ENCODE assay signal across 8 cellular contexts in the genomic region with DNA sequence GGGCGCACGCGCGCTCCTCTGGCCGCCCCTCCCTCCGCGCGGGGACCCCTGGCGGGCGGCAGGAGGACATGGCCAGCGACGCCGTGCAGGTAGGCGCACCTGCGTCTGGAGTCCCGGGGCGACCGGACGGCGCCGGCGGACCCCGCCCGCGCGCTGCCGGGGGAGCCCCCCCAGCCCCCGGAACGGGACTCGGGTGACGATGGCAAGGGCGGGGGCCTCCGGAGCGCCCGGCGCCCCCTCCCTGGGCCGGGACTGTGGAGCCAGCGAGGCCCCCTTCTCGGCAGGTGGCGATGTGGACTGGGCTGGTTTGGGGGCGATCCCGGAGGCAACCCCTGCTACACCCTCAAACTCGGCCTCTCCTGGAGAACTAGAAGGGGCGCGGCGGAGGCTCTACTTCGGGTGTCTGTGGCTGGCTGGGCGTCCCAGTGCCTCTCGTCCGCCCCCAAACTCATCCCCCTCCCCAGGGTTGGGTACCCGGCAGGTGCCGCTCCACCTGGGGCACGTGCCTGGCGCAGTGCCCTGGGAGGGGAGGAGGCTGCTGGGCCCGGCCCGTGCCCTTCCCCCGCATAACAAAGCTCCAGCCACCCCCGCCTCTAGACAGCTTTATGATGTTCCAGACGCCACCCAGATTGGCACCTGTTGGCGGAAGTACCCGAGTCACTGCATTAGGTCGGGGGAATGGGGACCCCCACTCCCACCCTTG. TPM values are rescaled to one million over a fixed set of nuclear protein-coding genes. Genes with fewer than 3 reads are reported as not detected.
DNase-seq lines count a peak whose midpoint lies in the region; ATAC-seq and TF ChIP-seq lines count a peak whose summit lies in the region.

No MANE protein-coding gene starts in this region.

- H3K4me3 ChIP-seq in Jurkat, Clone E6-1 (ENCODE audit: low read length): peak overlapping the region; percentile 75
- peak overlapping the region; percentile 49 to 96 (median 75) for H3K4me3 ChIP-seq in liver (ENCODE audit: low read depth in 1 of 3, low read length in 3 of 3)

- no peaks in the 10 kb centered on the region for H3K27me3 ChIP-seq in liver (ENCODE audit: control insufficient read depth in 4 of 4, insufficient read depth in 4 of 4, low read length in 3 of 4)

- peak overlapping the region; percentile 63 for H3K27ac Mint-ChIP-seq in central memory CD8-positive, alpha-beta T cell (ENCODE audit: low read depth)
- peak overlapping the region; percentile 87 for H3K27ac Mint-ChIP-seq in stimulated activated naive CD8-positive, alpha-beta T cell treated with anti-CD3 and anti-CD28 coated beads, Interleukin-15, Interleukin-2, amounts not matched to agents 100 ng/mL and 50 ng/mL, for 24 hours

- peak overlapping the region; percentile 65 for H3K4me3 Mint-ChIP-seq in central memory CD8-positive, alpha-beta T cell
- peak overlapping the region; percentile 82 for H3K4me3 Mint-ChIP-seq in stimulated activated naive CD8-positive, alpha-beta T cell treated with anti-CD3 and anti-CD28 coated beads, Interleukin-15, Interleukin-2, amounts not matched to agents 100 ng/mL and 50 ng/mL, for 24 hours

- DNase-seq in GM03348 (ENCODE audit: low spot score) (peak; percentile 29), T-helper 2 cell (peak in 3 of 5 experiments; percentile 29 to 55 (median 51)), KG1 (lab: John Stamatoyannopoulos, UW) (no peak)
- no peak for DNase-seq in Jurkat, Clone E6-1 (ENCODE audit: low read depth, low spot score)
- DNase-seq in central memory CD8-positive, alpha-beta T cell (ENCODE audit: low spot score in 2 of 2): peak in 1 of 2 donors; percentile 43

- WGBS in liver: 6% methylated on average over 62 of the region's 62 CpGs

- peaks cover 6 to 29% (median 14%) of the 10 kb centered on the region in 4 donors for H3K4me1 ChIP-seq in liver (ENCODE audit: control insufficient read depth in 4 of 4, insufficient read depth in 4 of 4, low read length in 3 of 4)

- peak; percentile 67 for ATAC-seq in central memory CD8-positive, alpha-beta T cell (replicated peaks; ENCODE audit: extremely low read depth, poor library complexity, severe bottlenecking)
- no peak for ATAC-seq in GM18517 (IDR thresholded peaks at IDR 0.05; ENCODE audit: unreplicated experiment)

- no peak for TF ChIP-seq RAD21 in liver (IDR thresholded peaks at IDR 0.05)

- peak overlapping the region; percentile 23 to 69 for H3K9ac ChIP-seq in liver (ENCODE audit: low read depth in 1 of 2, low read length in 2 of 2)

- no peak for TF ChIP-seq CTCF in liver (IDR thresholded peaks at IDR 0.05; ENCODE audit: low read depth, low read length, missing input control)

- peaks cover 25% of the 10 kb centered on the region for H3K4me1 Mint-ChIP-seq in central memory CD8-positive, alpha-beta T cell
- H3K4me1 Mint-ChIP-seq in stimulated activated naive CD8-positive, alpha-beta T cell treated with anti-CD3 and anti-CD28 coated beads, Interleukin-15, Interleukin-2, amounts not matched to agents 100 ng/mL and 50 ng/mL, for 24 hours (ENCODE audit: low read depth): peaks cover 49% of the 10 kb centered on the region

- peaks cover 7% of the 10 kb centered on the region for H3K36me3 Mint-ChIP-seq in central memory CD8-positive, alpha-beta T cell (ENCODE audit: insufficient read depth)
- no peaks in the 10 kb centered on the region for H3K36me3 Mint-ChIP-seq in stimulated activated naive CD8-positive, alpha-beta T cell treated with anti-CD3 and anti-CD28 coated beads, Interleukin-15, Interleukin-2, amounts not matched to agents 100 ng/mL and 50 ng/mL, for 24 hours (ENCODE audit: low read depth)

- no peaks in the 10 kb centered on the region for H3K27me3 Mint-ChIP-seq in central memory CD8-positive, alpha-beta T cell
- peaks cover 5% of the 10 kb centered on the region for H3K27me3 Mint-ChIP-seq in stimulated activated naive CD8-positive, alpha-beta T cell treated with anti-CD3 and anti-CD28 coated beads, Interleukin-15, Interleukin-2, amounts not matched to agents 100 ng/mL and 50 ng/mL, for 24 hours

- peak overlapping the region; percentile 60 to 69 for H3K27ac ChIP-seq in liver (ENCODE audit: low read depth in 1 of 2, low read length in 2 of 2)

- no peaks in the 10 kb centered on the region for H3K9me3 Mint-ChIP-seq in central memory CD8-positive, alpha-beta T cell
- no peaks in the 10 kb centered on the region for H3K9me3 Mint-ChIP-seq in stimulated activated naive CD8-positive, alpha-beta T cell treated with anti-CD3 and anti-CD28 coated beads, Interleukin-15, Interleukin-2, amounts not matched to agents 100 ng/mL and 50 ng/mL, for 24 hours

- H3K9me3 ChIP-seq in liver (ENCODE audit: control insufficient read depth in 4 of 4, low read length in 3 of 4): no peaks in the 10 kb centered on the region

- no peaks in the 10 kb centered on the region for H3K36me3 ChIP-seq in liver (ENCODE audit: control insufficient read depth in 4 of 4, insufficient read depth in 3 of 4, low read depth in 1 of 4, low read length in 3 of 4)

TF ChIP-seq in liver, 16 proteins besides CTCF, POLR2A, EP300 and RAD21:
- TF ChIP-seq, protein P1, sequence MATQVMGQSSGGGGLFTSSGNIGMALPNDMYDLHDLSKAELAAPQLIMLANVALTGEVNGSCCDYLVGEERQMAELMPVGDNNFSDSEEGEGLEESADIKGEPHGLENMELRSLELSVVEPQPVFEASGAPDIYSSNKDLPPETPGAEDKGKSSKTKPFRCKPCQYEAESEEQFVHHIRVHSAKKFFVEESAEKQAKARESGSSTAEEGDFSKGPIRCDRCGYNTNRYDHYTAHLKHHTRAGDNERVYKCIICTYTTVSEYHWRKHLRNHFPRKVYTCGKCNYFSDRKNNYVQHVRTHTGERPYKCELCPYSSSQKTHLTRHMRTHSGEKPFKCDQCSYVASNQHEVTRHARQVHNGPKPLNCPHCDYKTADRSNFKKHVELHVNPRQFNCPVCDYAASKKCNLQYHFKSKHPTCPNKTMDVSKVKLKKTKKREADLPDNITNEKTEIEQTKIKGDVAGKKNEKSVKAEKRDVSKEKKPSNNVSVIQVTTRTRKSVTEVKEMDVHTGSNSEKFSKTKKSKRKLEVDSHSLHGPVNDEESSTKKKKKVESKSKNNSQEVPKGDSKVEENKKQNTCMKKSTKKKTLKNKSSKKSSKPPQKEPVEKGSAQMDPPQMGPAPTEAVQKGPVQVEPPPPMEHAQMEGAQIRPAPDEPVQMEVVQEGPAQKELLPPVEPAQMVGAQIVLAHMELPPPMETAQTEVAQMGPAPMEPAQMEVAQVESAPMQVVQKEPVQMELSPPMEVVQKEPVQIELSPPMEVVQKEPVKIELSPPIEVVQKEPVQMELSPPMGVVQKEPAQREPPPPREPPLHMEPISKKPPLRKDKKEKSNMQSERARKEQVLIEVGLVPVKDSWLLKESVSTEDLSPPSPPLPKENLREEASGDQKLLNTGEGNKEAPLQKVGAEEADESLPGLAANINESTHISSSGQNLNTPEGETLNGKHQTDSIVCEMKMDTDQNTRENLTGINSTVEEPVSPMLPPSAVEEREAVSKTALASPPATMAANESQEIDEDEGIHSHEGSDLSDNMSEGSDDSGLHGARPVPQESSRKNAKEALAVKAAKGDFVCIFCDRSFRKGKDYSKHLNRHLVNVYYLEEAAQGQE (IDR thresholded peaks at IDR 0.05): no peak
- no peak for TF ChIP-seq RXRA (IDR thresholded peaks at IDR 0.05)
- no peak for TF ChIP-seq NR2F2 (IDR thresholded peaks at IDR 0.05)
- TF ChIP-seq, protein P2, sequence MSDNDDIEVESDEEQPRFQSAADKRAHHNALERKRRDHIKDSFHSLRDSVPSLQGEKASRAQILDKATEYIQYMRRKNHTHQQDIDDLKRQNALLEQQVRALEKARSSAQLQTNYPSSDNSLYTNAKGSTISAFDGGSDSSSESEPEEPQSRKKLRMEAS (IDR thresholded peaks at IDR 0.05): no peak
- no peak for TF ChIP-seq YY1 (IDR thresholded peaks at IDR 0.05)
- no peak for TF ChIP-seq SP1 (IDR thresholded peaks at IDR 0.05)
- no peak for TF ChIP-seq HNF4G (IDR thresholded peaks at IDR 0.05)
- TF ChIP-seq FOXA2 (IDR thresholded peaks at IDR 0.05): no peak
- no peak for TF ChIP-seq FOXA1 (IDR thresholded peaks at IDR 0.05)
- TF ChIP-seq, protein P3, sequence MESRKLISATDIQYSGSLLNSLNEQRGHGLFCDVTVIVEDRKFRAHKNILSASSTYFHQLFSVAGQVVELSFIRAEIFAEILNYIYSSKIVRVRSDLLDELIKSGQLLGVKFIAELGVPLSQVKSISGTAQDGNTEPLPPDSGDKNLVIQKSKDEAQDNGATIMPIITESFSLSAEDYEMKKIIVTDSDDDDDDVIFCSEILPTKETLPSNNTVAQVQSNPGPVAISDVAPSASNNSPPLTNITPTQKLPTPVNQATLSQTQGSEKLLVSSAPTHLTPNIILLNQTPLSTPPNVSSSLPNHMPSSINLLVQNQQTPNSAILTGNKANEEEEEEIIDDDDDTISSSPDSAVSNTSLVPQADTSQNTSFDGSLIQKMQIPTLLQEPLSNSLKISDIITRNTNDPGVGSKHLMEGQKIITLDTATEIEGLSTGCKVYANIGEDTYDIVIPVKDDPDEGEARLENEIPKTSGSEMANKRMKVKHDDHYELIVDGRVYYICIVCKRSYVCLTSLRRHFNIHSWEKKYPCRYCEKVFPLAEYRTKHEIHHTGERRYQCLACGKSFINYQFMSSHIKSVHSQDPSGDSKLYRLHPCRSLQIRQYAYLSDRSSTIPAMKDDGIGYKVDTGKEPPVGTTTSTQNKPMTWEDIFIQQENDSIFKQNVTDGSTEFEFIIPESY (IDR thresholded peaks at IDR 0.05): no peak
- no peak for TF ChIP-seq JUND (IDR thresholded peaks at IDR 0.05)
- TF ChIP-seq EGR1 (IDR thresholded peaks at IDR 0.05; ENCODE audit: low read depth in 2 of 2): no peak

RNA-seq across cellular contexts. Expression of a gene that starts 0.5 kb away (rescaled TPM):
- 152 TPM for polyA plus RNA-seq in Jurkat, Clone E6-1 (2012; ENCODE audit: insufficient read depth, insufficient read length)
- total RNA-seq in liver: 10 to 100 TPM; 24.8 to 41.6 TPM
- polyA plus RNA-seq in liver: 10 to 100 TPM; 13.7 to 19.8 TPM

RNA-seq across cellular contexts. Expression of a gene that starts 14.5 kb away (rescaled TPM):
- 289 TPM for polyA plus RNA-seq in Jurkat, Clone E6-1 (2012; ENCODE audit: insufficient read depth, insufficient read length)
- 10 to 100 TPM; 34.6 to 54.7 TPM for total RNA-seq in liver
- 10 to 100 TPM; 24.9 to 36.1 TPM for polyA plus RNA-seq in liver

RNA-seq across cellular contexts. Expression of a gene that starts 41.5 kb away (rescaled TPM):
- not detected for polyA plus RNA-seq in Jurkat, Clone E6-1 (2012; ENCODE audit: insufficient read depth, insufficient read length)
- total RNA-seq in liver: under 1 TPM in 1 of 2 donors, not detected in 1; 0.42 TPM
- polyA plus RNA-seq in liver: under 1 TPM; 0.15 to 0.22 TPM

RNA-seq across cellular contexts. Expression of a gene that starts 52.4 kb away (rescaled TPM):
- polyA plus RNA-seq in Jurkat, Clone E6-1 (2012; ENCODE audit: insufficient read depth, insufficient read length): 30.3 TPM
- 10 to 100 TPM; 11.3 to 20.4 TPM for total RNA-seq in liver
- polyA plus RNA-seq in liver: 10 to 100 TPM in 1 of 2 donors, 1 to 10 TPM in 1; 7.0 to 17.0 TPM

Comparison
In these comparisons a context has a peak if more than half of its experiments do, and no peak if none do; other contexts are left out.
1. DNase-seq: peak in GM03348 (single experiment) and T-helper 2 cell (3 of 5); none in Jurkat, Clone E6-1 (single experiment) and KG1 (single experiment).